Comparison of ENCODE assay signal across 29 cellular contexts in the genomic region with DNA sequence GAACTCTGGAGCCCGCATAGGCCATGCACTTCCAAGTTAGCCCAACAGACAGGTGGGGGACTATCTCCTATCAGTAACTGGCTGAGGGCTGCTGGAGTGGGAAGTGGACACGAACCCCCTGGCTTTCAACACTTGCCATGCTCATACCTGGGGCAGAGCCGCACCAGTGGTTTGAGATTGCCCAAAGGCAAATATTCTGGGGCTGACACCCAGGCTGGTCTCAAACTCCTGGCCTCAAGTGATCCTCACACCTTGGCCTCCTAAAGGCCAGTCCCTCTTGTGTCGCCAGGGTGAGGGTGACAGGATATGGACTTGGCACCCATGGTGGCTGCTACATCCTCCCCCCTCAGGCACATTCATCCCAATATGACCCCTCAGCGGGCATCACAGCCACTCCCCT. TPM values are rescaled to one million over a fixed set of nuclear protein-coding genes. Genes with fewer than 3 reads are reported as not detected.
A peak's percentile ranks its signal among the peaks of the same experiment; 100 is the strongest.
DNase-seq lines count a peak whose midpoint lies in the region; ATAC-seq, FAIRE-seq and TF ChIP-seq lines count a peak whose summit lies in the region.
"Had no signal": no experiment of that assay in that cellular context is flagged by ENCODE, and none has a peak within 500 bp of the region (broad histone marks: within the 10 kb centered on the region; RNA-seq: fewer than 3 reads in every experiment).

No MANE protein-coding gene starts in this region.

- H3K36me3 Mint-ChIP-seq in activated T-helper 17 cell treated with anti-CD3 and anti-CD28 coated beads, Interleukin-2, amount 50 U/mL, for 72 hours (ENCODE audit: low read depth), result peaks cover 64% of the 10 kb centered on the region
- peaks cover 80% of the 10 kb centered on the region for H3K36me3 Mint-ChIP-seq in stimulated activated effector memory CD8-positive, alpha-beta T cell treated with anti-CD3 and anti-CD28 coated beads, Interleukin-12 subunit alpha, Interleukin-12 subunit beta, amount 100 ng/mL, for 72 hours
- H3K36me3 Mint-ChIP-seq in endodermal cell (ENCODE audit: low read depth), result peaks cover 48% of the 10 kb centered on the region

- H3K4me1 ChIP-seq in endodermal cell (ENCODE audit: control insufficient read depth, insufficient read depth, low read length) (no peaks in the 10 kb centered on the region), prostate gland (replicated peaks) (no peaks in the 10 kb centered on the region)
- H3K4me1 ChIP-seq: A549, SJSA1 had no signal

- H3K4me3 ChIP-seq in endodermal cell (ENCODE audit: low read length) (no peak overlapping the region), prostate gland (no peak overlapping the region)
- H3K4me3 ChIP-seq: A549; BLaER1 treated with 17β-estradiol and CSF1 and Interleukin-3, amounts not matched to agents 10 nM and 100 nM; GM23248; SJSA1 had no signal

- in situ Hi-C loops in GM18951 (cut with MboI; ENCODE audit: low sequenced_read_pairs, unreplicated experiment), result loop anchor here (5.0 kb wide), 1 partner anchor 45 kb away; no protein-coding TSS in a partner anchor

- no peaks in the 10 kb centered on the region for H3K9me3 Mint-ChIP-seq in activated T-helper 17 cell treated with anti-CD3 and anti-CD28 coated beads, Interleukin-2, amount 50 U/mL, for 72 hours
- H3K9me3 Mint-ChIP-seq in stimulated activated effector memory CD8-positive, alpha-beta T cell treated with anti-CD3 and anti-CD28 coated beads, Interleukin-12 subunit alpha, Interleukin-12 subunit beta, amount 100 ng/mL, for 72 hours, result no peaks in the 10 kb centered on the region
- H3K9me3 Mint-ChIP-seq in endodermal cell, result no peaks in the 10 kb centered on the region
- H3K9me3 Mint-ChIP-seq: CD4-positive, alpha-beta T cell; H9; IgD-negative memory B cell had no signal

- no peak for TF ChIP-seq CTCF in endodermal cell (conservative IDR thresholded peaks at IDR 0.05)
- TF ChIP-seq CTCF in prostate gland (IDR thresholded peaks at IDR 0.05), result no peak

- H3K9ac ChIP-seq in endodermal cell (ENCODE audit: extremely low read depth, low read length, poor library complexity, severe bottlenecking), result no peak overlapping the region
- H3K9ac ChIP-seq: GM23248, KMS-11 had no signal

- no peak overlapping the region for H3K4me3 Mint-ChIP-seq in activated T-helper 17 cell treated with anti-CD3 and anti-CD28 coated beads, Interleukin-2, amount 50 U/mL, for 72 hours
- no peak overlapping the region for H3K4me3 Mint-ChIP-seq in stimulated activated effector memory CD8-positive, alpha-beta T cell treated with anti-CD3 and anti-CD28 coated beads, Interleukin-12 subunit alpha, Interleukin-12 subunit beta, amount 100 ng/mL, for 72 hours
- H3K4me3 Mint-ChIP-seq in endodermal cell, result no peak overlapping the region
- H3K4me3 Mint-ChIP-seq: CD4-positive, alpha-beta T cell; H9 had no signal

- WGBS in endodermal cell (ENCODE audit: insufficient coverage in 1 of 2, insufficient read length in 1 of 2), 2 experiments, result 93 to 100% methylated on average over 3 to 5 of the region's 5 CpGs
- WGBS in prostate gland, result 97% methylated on average over 5 of the region's 5 CpGs

- peaks cover 11% of the 10 kb centered on the region for H3K4me1 Mint-ChIP-seq in activated T-helper 17 cell treated with anti-CD3 and anti-CD28 coated beads, Interleukin-2, amount 50 U/mL, for 72 hours
- peaks cover 24% of the 10 kb centered on the region for H3K4me1 Mint-ChIP-seq in stimulated activated effector memory CD8-positive, alpha-beta T cell treated with anti-CD3 and anti-CD28 coated beads, Interleukin-12 subunit alpha, Interleukin-12 subunit beta, amount 100 ng/mL, for 72 hours
- H3K4me1 Mint-ChIP-seq in endodermal cell, result no peaks in the 10 kb centered on the region
- H3K4me1 Mint-ChIP-seq: H9 had no signal

- TF ChIP-seq POLR2A in GM12891 (IDR thresholded peaks at IDR 0.05; ENCODE audit: low read depth, low read length), result peak; percentile 56; the same call in 1 of the 2 replicates
- TF ChIP-seq POLR2A in GM18951 (IDR thresholded peaks at IDR 0.05; ENCODE audit: extremely low read depth, insufficient read depth, insufficient read length), result peak; percentile 10
- no peak for TF ChIP-seq POLR2A in prostate gland (IDR thresholded peaks at IDR 0.05)

- peaks cover 44% of the 10 kb centered on the region for H3K36me3 ChIP-seq in endodermal cell (ENCODE audit: control insufficient read depth, insufficient read depth, low read length)
- H3K36me3 ChIP-seq in prostate gland, result peaks cover 8 to 19% of the 10 kb centered on the region in 2 donors

- no peak for ATAC-seq in activated T-helper 17 cell treated with anti-CD3 and anti-CD28 coated beads, Interleukin-2, amount 50 U/mL, for 72 hours (replicated peaks)
- ATAC-seq in stimulated activated effector memory CD8-positive, alpha-beta T cell treated with anti-CD3 and anti-CD28 coated beads, Interleukin-12 subunit alpha, Interleukin-12 subunit beta, amount 100 ng/mL, for 72 hours, result no peak
- ATAC-seq: A549, PC-3 had no signal

- DNase-seq in GM12891 (ENCODE audit: insufficient read length, low spot score), result no peak
- DNase-seq in stimulated activated effector memory CD8-positive, alpha-beta T cell treated with anti-CD3 and anti-CD28 coated beads, Interleukin-12 subunit alpha, Interleukin-12 subunit beta, amount 100 ng/mL, for 72 hours (ENCODE audit: low spot score in 2 of 2), result no peak
- DNase-seq in endodermal cell, result no peak
- DNase-seq in prostate gland (ENCODE audit: low spot score), result no peak
- no peak for DNase-seq in frontal cortex (ENCODE audit: low spot score in 2 of 2)
- DNase-seq: AML-193; CD4-positive, alpha-beta T cell; DMS53; GM23248; H9; MM.1S; NCI-H2029; NCI-H446 treated with DMSO at 0.1 percent for 48 hours; NCI-H526; NCI-H82; NK-92 treated with Interleukin-12 subunit alpha and Interleukin-12 subunit beta, amount 100 ng/mL, for 24 hours; PC-3; Right ventricle myocardium superior had no signal

- intact Hi-C loops in prostate gland (cut with DNase I), result no loop called here

- no peak for FAIRE-seq in GM12891 (lab: Jason Lieb, UNC)
- FAIRE-seq in frontal cortex (lab: Jason Lieb, UNC), result no peak
- FAIRE-seq: A549 had no signal

- no peaks in the 10 kb centered on the region for H3K27me3 ChIP-seq in endodermal cell (ENCODE audit: control insufficient read depth, insufficient read depth, low read length, poor library complexity, severe bottlenecking)
- no peaks in the 10 kb centered on the region for H3K27me3 ChIP-seq in prostate gland (replicated peaks; ENCODE audit: insufficient read depth)
- H3K27me3 ChIP-seq: BLaER1 treated with 17β-estradiol and CSF1 and Interleukin-3, amounts not matched to agents 10 nM and 100 nM; SJSA1 had no signal

- H3K9me3 ChIP-seq in endodermal cell (ENCODE audit: control insufficient read depth, low read length) (no peaks in the 10 kb centered on the region), prostate gland (no peaks in the 10 kb centered on the region)
- H3K9me3 ChIP-seq: A549; BLaER1 treated with 17β-estradiol and CSF1 and Interleukin-3, amounts not matched to agents 10 nM and 100 nM; SJSA1 had no signal

- no peaks in the 10 kb centered on the region for H3K27me3 Mint-ChIP-seq in activated T-helper 17 cell treated with anti-CD3 and anti-CD28 coated beads, Interleukin-2, amount 50 U/mL, for 72 hours
- no peaks in the 10 kb centered on the region for H3K27me3 Mint-ChIP-seq in endodermal cell (ENCODE audit: insufficient read depth)
- H3K27me3 Mint-ChIP-seq: CD4-positive, alpha-beta T cell; IgD-negative memory B cell had no signal

- no peak overlapping the region for H3K27ac ChIP-seq in endodermal cell (ENCODE audit: low read depth, low read length)
- no peak overlapping the region for H3K27ac ChIP-seq in prostate gland
- H3K27ac ChIP-seq: A549; BLaER1 treated with 17β-estradiol and CSF1 and Interleukin-3, amounts not matched to agents 10 nM and 100 nM; GM23248; HL-60; KMS-11; SJSA1 had no signal

- H3K27ac Mint-ChIP-seq in activated T-helper 17 cell treated with anti-CD3 and anti-CD28 coated beads, Interleukin-2, amount 50 U/mL, for 72 hours, result peak overlapping the region; percentile 54
- peak overlapping the region; percentile 84 for H3K27ac Mint-ChIP-seq in stimulated activated effector memory CD8-positive, alpha-beta T cell treated with anti-CD3 and anti-CD28 coated beads, Interleukin-12 subunit alpha, Interleukin-12 subunit beta, amount 100 ng/mL, for 72 hours
- no peak overlapping the region for H3K27ac Mint-ChIP-seq in endodermal cell
- H3K27ac Mint-ChIP-seq: CD4-positive, alpha-beta T cell had no signal

TF ChIP-seq in GM12891, 5 proteins besides CTCF, POLR2A, EP300 and RAD21 (continues in another document):
- no peak for TF ChIP-seq PAX5 (IDR thresholded peaks at IDR 0.05; ENCODE audit: insufficient read depth, low read length, severe bottlenecking)

RNA-seq across cellular contexts. Expression of a gene that starts 13.1 kb away (rescaled TPM):
- 26.0 TPM for polyA plus RNA-seq in GM12891 (2012; ENCODE audit: low read depth, missing spikeins)
- 100 to 1,000 TPM in 1 of 2 donors, 10 to 100 TPM in 1; 35.8 to 113 TPM for total RNA-seq in activated T-helper 17 cell treated with anti-CD3 and anti-CD28 coated beads, Interleukin-2, amount 50 U/mL, for 72 hours
- total RNA-seq in endodermal cell (10 to 100 TPM; 20.8 to 24.4 TPM), prostate gland (10 to 100 TPM in 1 of 2 donors, 1 to 10 TPM in 1; 5.6 to 10.8 TPM), frontal cortex (2.4 TPM)
- 7.1 TPM for polyA plus RNA-seq in endodermal cell (2013, experiment 1 of 2)
- 5.4 TPM for polyA plus RNA-seq in endodermal cell (2013, experiment 2 of 2)

RNA-seq across cellular contexts. Expression of a gene that starts 15.1 kb away (rescaled TPM):
- polyA plus RNA-seq in GM12891 (2012; ENCODE audit: low read depth, missing spikeins), result 80.3 TPM
- 10 to 100 TPM; 45.5 to 47.6 TPM for total RNA-seq in activated T-helper 17 cell treated with anti-CD3 and anti-CD28 coated beads, Interleukin-2, amount 50 U/mL, for 72 hours
- total RNA-seq in endodermal cell, result 1 to 10 TPM; 1.3 to 1.5 TPM
- not detected for polyA plus RNA-seq in endodermal cell (2013, experiment 1 of 2)
- polyA plus RNA-seq in endodermal cell (2013, experiment 2 of 2), result not detected
- 1 to 10 TPM in 1 of 2 donors, not detected in 1; 4.9 TPM for total RNA-seq in prostate gland
- total RNA-seq in frontal cortex, result 0.41 TPM
- total RNA-seq: Daoy, G401, GM23248, PC-3, SJSA1 had no signal

RNA-seq across cellular contexts. Expression of a gene that starts 18.8 kb away (rescaled TPM):
- 1.1 TPM for polyA plus RNA-seq in GM12891 (2012; ENCODE audit: low read depth, missing spikeins)
- total RNA-seq in activated T-helper 17 cell treated with anti-CD3 and anti-CD28 coated beads, Interleukin-2, amount 50 U/mL, for 72 hours, result 1 to 10 TPM; 2.3 to 2.6 TPM
- total RNA-seq in endodermal cell (10 to 100 TPM in 1 of 2 donors, 1 to 10 TPM in 1; 4.1 to 10.6 TPM), prostate gland (10 to 100 TPM in 1 of 2 donors, 1 to 10 TPM in 1; 3.6 to 38.0 TPM), frontal cortex (214 TPM)
- 395 TPM for polyA plus RNA-seq in endodermal cell (2013, experiment 1 of 2)
- 360 TPM for polyA plus RNA-seq in endodermal cell (2013, experiment 2 of 2)
- total RNA-seq: CD4-positive, alpha-beta T cell had no signal
- polyA plus RNA-seq: IgD-negative memory B cell had no signal

RNA-seq across cellular contexts. Expression of a gene that starts 20.9 kb away (rescaled TPM):
- 2.0 TPM for polyA plus RNA-seq in GM12891 (2012; ENCODE audit: low read depth, missing spikeins)
- not detected for total RNA-seq in activated T-helper 17 cell treated with anti-CD3 and anti-CD28 coated beads, Interleukin-2, amount 50 U/mL, for 72 hours
- total RNA-seq in endodermal cell (not detected), prostate gland (10 to 100 TPM; 30.6 to 60.7 TPM), frontal cortex (2.9 TPM)
- polyA plus RNA-seq in endodermal cell (2013, experiment 1 of 2), result 0.64 TPM
- polyA plus RNA-seq in endodermal cell (2013, experiment 2 of 2), result not detected
- total RNA-seq: Daoy, G401, GM23248, H9, PC-3, RPMI7951, SJSA1 had no signal
- polyA plus RNA-seq: GM23248 had no signal

RNA-seq across cellular contexts. Expression of a gene that starts 30.5 kb away (rescaled TPM):
- polyA plus RNA-seq in GM12891 (2012; ENCODE audit: low read depth, missing spikeins), result 0.15 TPM
- 1 to 10 TPM; 1.0 to 1.4 TPM for total RNA-seq in activated T-helper 17 cell treated with anti-CD3 and anti-CD28 coated beads, Interleukin-2, amount 50 U/mL, for 72 hours
- total RNA-seq in endodermal cell (1 to 10 TPM; 1.4 to 2.3 TPM), prostate gland (1 to 10 TPM in 1 of 2 donors, not detected in 1; 1.2 TPM), frontal cortex (0.41 TPM)
- polyA plus RNA-seq in endodermal cell (2013, experiment 1 of 2), result 26.4 TPM
- 19.8 TPM for polyA plus RNA-seq in endodermal cell (2013, experiment 2 of 2)
- total RNA-seq: GM23248, PC-3, Right ventricle myocardium superior, RPMI7951, SJSA1 had no signal
- polyA plus RNA-seq: GM23248, IgD-negative memory B cell had no signal

Comparison
In these comparisons a context has a peak if more than half of its experiments do, and no peak if none do; other contexts are left out.
1. RNA of a gene that starts 15.1 kb away (total RNA-seq): 45.5 to 47.6 TPM in activated T-helper 17 cell treated with anti-CD3 and anti-CD28 coated beads, Interleukin-2, amount 50 U/mL, for 72 hours; 4.9 TPM in prostate gland, 1.3 to 1.5 TPM in endodermal cell and 0.41 TPM in frontal cortex (single experiment); every median in the first group is over 4 times any median in the second.